23 cellular contexts compared by ENCODE assay signal in the genomic region with DNA sequence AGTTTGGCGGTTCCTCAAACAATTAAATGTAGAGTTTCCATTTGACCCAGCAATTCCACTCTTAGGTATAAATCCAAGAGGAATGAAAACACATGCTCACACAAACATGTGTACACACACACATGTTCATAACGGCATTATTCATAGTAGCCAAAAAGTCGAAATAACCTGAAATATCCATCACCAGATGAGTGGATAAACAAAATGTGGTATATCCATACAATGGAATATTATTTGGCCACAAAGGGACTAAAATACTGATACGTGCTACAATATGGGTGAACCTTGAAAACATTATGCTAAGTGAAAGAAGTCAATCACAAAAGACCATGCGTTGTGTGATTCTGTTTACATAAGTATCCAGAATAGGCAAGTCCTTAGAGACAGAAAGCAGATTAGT.
"Had no signal": no experiment of that assay in that cellular context is flagged by ENCODE, and none has a peak within 500 bp of the region (broad histone marks: within the 10 kb centered on the region; RNA-seq: fewer than 3 reads in every experiment).

No MANE protein-coding gene starts in this region.

- H3K27ac Mint-ChIP-seq: mesothelial cell of epicardium had no signal

- DNase-seq: dermis blood vessel endothelial cell; dorsolateral prefrontal cortex; effector CD4-positive, alpha-beta T cell; effector memory CD4-positive, alpha-beta T cell; foreskin keratinocyte; heart left ventricle; hypothalamus; left cardiac atrium; left lung; left ventricle myocardium superior; lower lobe of right lung; mesenchymal stem cell; mucosa of descending colon had no signal

- H3K4me3 ChIP-seq: coronary artery, dorsolateral prefrontal cortex, esophagus muscularis mucosa, gastroesophageal sphincter, heart left ventricle, hepatocyte, left lung, lower lobe of right lung, mucosa of descending colon had no signal

- H3K27me3 ChIP-seq: esophagus muscularis mucosa, gastroesophageal sphincter, heart left ventricle, hepatocyte, left lung had no signal

- H3K36me3 ChIP-seq: esophagus muscularis mucosa, gastroesophageal sphincter, heart left ventricle, left lung, lower lobe of right lung had no signal

- H3K27ac ChIP-seq: coronary artery, dorsolateral prefrontal cortex, foreskin keratinocyte, heart left ventricle, hepatocyte, left lung, lower lobe of right lung had no signal

- FAIRE-seq: colon, endothelial cell of umbilical vein, frontal cortex, islet of Langerhans, keratinocyte had no signal

- H3K9me3 ChIP-seq: esophagus muscularis mucosa, gastroesophageal sphincter, heart left ventricle, lower lobe of right lung, mucosa of descending colon had no signal

- H3K4me2 ChIP-seq: hepatocyte had no signal

- H3K4me1 Mint-ChIP-seq: mesothelial cell of epicardium had no signal

- H3K4me1 ChIP-seq: foreskin keratinocyte, left lung, lower lobe of right lung had no signal

- ATAC-seq: foreskin keratinocyte, gastroesophageal sphincter, heart left ventricle, left cardiac atrium, left lung, left ventricle myocardium superior, lower lobe of right lung had no signal

- H3K4me3 Mint-ChIP-seq: mesothelial cell of epicardium had no signal
